In the genomic region with DNA sequence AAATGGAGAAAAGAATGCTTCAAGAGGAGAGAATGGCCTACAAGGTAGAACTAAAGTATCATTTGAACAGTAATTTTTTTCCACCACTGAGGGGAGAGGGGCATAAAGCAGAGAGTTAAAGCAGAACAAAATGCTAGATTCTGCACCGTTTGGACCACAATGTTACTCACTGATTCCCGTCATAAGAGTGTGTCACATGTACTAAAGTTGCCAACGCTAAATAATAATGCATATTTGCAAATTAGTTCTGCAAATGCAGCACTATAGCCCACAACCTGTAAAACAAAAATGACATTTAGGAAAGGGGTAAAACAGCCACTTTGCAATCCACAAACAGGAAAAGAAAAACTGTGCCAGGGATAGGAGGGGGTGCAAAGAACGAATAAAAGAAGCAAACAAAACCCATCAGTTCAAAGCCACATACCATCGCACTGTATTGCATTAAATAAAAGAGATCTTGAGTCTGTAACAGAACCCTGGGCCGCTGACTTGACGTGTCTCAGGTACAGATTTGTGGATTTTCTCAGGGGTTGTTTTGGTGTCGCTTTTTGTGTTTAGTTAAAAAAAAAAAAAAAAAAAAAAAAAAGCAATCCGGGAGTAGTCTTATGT, we compare ENCODE assay signal across 9 cellular contexts. TPM values are rescaled to one million over a fixed set of nuclear protein-coding genes. Genes with fewer than 3 reads are reported as not detected.
DNase-seq lines count a peak whose midpoint lies in the region; ATAC-seq, FAIRE-seq and TF ChIP-seq lines count a peak whose summit lies in the region.
"Had no signal": no experiment of that assay in that cellular context is flagged by ENCODE, and none has a peak within 500 bp of the region (broad histone marks: within the 10 kb centered on the region; RNA-seq: fewer than 3 reads in every experiment).

No MANE protein-coding gene starts in this region.

- intact Hi-C loops in pancreas (cut with DNase I): no loop called here

- H3K36me3 ChIP-seq in NT2/D1 (ENCODE audit: insufficient read depth, insufficient read length, low read length): no peaks in the 10 kb centered on the region
- no peaks in the 10 kb centered on the region for H3K36me3 ChIP-seq in endodermal cell (ENCODE audit: control insufficient read depth, insufficient read depth, low read length)
- H3K36me3 ChIP-seq in pancreas: no peaks in the 10 kb centered on the region

- peaks cover 78% of the 10 kb centered on the region for H3K27me3 Mint-ChIP-seq in endodermal cell (ENCODE audit: insufficient read depth)

- TF ChIP-seq CTCF in GM12865 (IDR thresholded peaks at IDR 0.05; ENCODE audit: insufficient read depth, low read depth, low read length, missing control alignments): no peak
- TF ChIP-seq CTCF in endodermal cell (conservative IDR thresholded peaks at IDR 0.05): no peak
- TF ChIP-seq CTCF in pancreas (IDR thresholded peaks at IDR 0.05): no peak

- H3K27ac ChIP-seq in endodermal cell (ENCODE audit: low read depth, low read length) (peak overlapping the region; percentile 70), pancreas (peak overlapping the region; percentile 86 to 95 (median 90))

- FAIRE-seq in pancreas (lab: Jason Lieb, UNC): no peak

- H3K4me1 Mint-ChIP-seq in endodermal cell: peaks cover 31% of the 10 kb centered on the region

- H3K9me3 ChIP-seq in NT2/D1 (ENCODE audit: insufficient read depth, low read length) (no peaks in the 10 kb centered on the region), endodermal cell (ENCODE audit: control insufficient read depth, low read length) (no peaks in the 10 kb centered on the region), pancreas (no peaks in the 10 kb centered on the region)

- peak overlapping the region; percentile 70 for H3K4me3 Mint-ChIP-seq in endodermal cell

- H3K4me1 ChIP-seq in NT2/D1 (ENCODE audit: insufficient read depth, insufficient read length) (no peaks in the 10 kb centered on the region), endodermal cell (ENCODE audit: control insufficient read depth, insufficient read depth, low read length) (peaks cover 3% of the 10 kb centered on the region), pancreas (peaks cover 18 to 28% (median 23%) of the 10 kb centered on the region in 3 donors)

- peak overlapping the region; percentile 78 for H3K4me3 ChIP-seq in GM12865 (ENCODE audit: low read depth, low read length)
- H3K4me3 ChIP-seq in NT2/D1 (ENCODE audit: insufficient read length, low read depth): peak overlapping the region; percentile 63
- H3K4me3 ChIP-seq in endodermal cell (ENCODE audit: low read length): peak overlapping the region; percentile 85
- peak overlapping the region; percentile 49 to 91 (median 81) for H3K4me3 ChIP-seq in pancreas

- no peaks in the 10 kb centered on the region for H3K9me3 Mint-ChIP-seq in endodermal cell

- H3K27me3 ChIP-seq in NT2/D1 (ENCODE audit: insufficient read depth, insufficient read length) (peaks cover 80% of the 10 kb centered on the region), endodermal cell (ENCODE audit: control insufficient read depth, insufficient read depth, low read length, poor library complexity, severe bottlenecking) (peaks cover 67% of the 10 kb centered on the region), pancreas (no peaks in the 10 kb centered on the region)

- peak overlapping the region; percentile 80 for H3K27ac Mint-ChIP-seq in endodermal cell

- H3K9ac ChIP-seq in NT2/D1 (ENCODE audit: insufficient read length, low read depth) (peak overlapping the region; percentile 36), endodermal cell (ENCODE audit: extremely low read depth, low read length, poor library complexity, severe bottlenecking) (peak overlapping the region; percentile 50)

- DNase-seq in GM12865 (ENCODE audit: low read depth): no peak
- no peak for DNase-seq in NT2/D1 (ENCODE audit: low read depth, low spot score)
- no peak for DNase-seq in endodermal cell
- no peak for DNase-seq in pancreas
- no peak for DNase-seq in NK-92 (lab: John Stamatoyannopoulos, UW; ENCODE audit: unreplicated experiment)
- no peak for DNase-seq in stimulated activated naive CD4-positive, alpha-beta T cell (lab: John Stamatoyannopoulos, UW)
- DNase-seq in iPS-NIHi7 (ENCODE audit: extremely low spot score): no peak

- WGBS in endodermal cell (ENCODE audit: insufficient coverage in 1 of 2, insufficient read length in 1 of 2), 2 experiments: 15% methylated on average over 9 of the region's 9 CpGs; no CpG with 5 or more reads in 1 of the 2 experiments
- WGBS in pancreas, 2 donors: 10 to 12% methylated on average over 9 of the region's 9 CpGs

- H3K36me3 Mint-ChIP-seq in endodermal cell (ENCODE audit: low read depth): no peaks in the 10 kb centered on the region

- ATAC-seq in pancreas: no peak
- ATAC-seq in GM19467 (IDR thresholded peaks at IDR 0.05; ENCODE audit: unreplicated experiment): no peak

RNA-seq across cellular contexts. Expression of a gene that starts 7.7 kb away (rescaled TPM):
- total RNA-seq in endodermal cell (10 to 100 TPM in 1 of 2 donors, 1 to 10 TPM in 1; 5.3 to 14.1 TPM), pancreas (10 to 100 TPM; 40.9 to 65.0 (median 53.0) TPM)
- polyA plus RNA-seq in endodermal cell (2013, experiment 1 of 2): 5.5 TPM
- polyA plus RNA-seq in endodermal cell (2013, experiment 2 of 2): 6.1 TPM
- 1 to 10 TPM; 8.9 to 10.0 TPM for polyA plus RNA-seq in pancreas
- total RNA-seq: T-helper 1 cell treated with Interleukin-12 subunit alpha and Interleukin-12 subunit beta and Interleukin-4 antibody, amounts not matched to agents 30 ng/mL and 1 ng/mL, for 36 hours had no signal
